Comparison of ENCODE assay signal across 18 cellular contexts in the genomic region with DNA sequence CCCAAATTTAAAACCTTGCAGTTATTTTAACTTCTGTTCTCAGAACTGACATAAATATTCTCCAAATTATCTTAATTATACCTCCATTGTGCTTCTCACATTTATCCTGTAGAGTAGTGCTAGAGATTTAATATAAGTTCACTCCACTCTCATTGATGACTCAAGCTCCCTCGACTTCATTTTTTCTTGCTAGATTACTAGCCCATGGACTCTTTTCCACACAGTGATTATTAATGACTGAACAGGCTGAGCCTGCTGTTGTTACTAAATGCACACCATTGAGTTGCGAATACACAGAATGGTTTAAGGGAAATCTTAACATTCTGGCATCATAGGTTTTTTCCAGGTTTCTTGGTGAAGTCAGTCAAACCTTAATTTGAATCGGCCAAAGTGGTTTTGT.
DNase-seq lines count a peak whose midpoint lies in the region; ATAC-seq, FAIRE-seq and TF ChIP-seq lines count a peak whose summit lies in the region.
"Had no signal": no experiment of that assay in that cellular context is flagged by ENCODE, and none has a peak within 500 bp of the region (broad histone marks: within the 10 kb centered on the region; RNA-seq: fewer than 3 reads in every experiment).

No MANE protein-coding gene starts in this region.

- H3K36me3 ChIP-seq in osteoblast (ENCODE audit: insufficient read depth, low read length) (no peaks in the 10 kb centered on the region), lower lobe of right lung (no peaks in the 10 kb centered on the region)
- H3K36me3 ChIP-seq: BE2C had no signal

- no peak overlapping the region for H3K4me3 Mint-ChIP-seq in endothelial cell (ENCODE audit: unreplicated experiment)
- H3K4me3 Mint-ChIP-seq: CD8-positive, alpha-beta memory T cell had no signal

- no peak for ATAC-seq in lower lobe of right lung
- ATAC-seq: PC-3 had no signal

- intact Hi-C loops in lower lobe of right lung (cut with DNase I), result no loop called here

- no peaks in the 10 kb centered on the region for H4K20me1 ChIP-seq in osteoblast (ENCODE audit: insufficient read depth, low read length)

- H3K27me3 Mint-ChIP-seq in endothelial cell (ENCODE audit: unreplicated experiment), result no peaks in the 10 kb centered on the region
- H3K27me3 Mint-ChIP-seq: CD8-positive, alpha-beta memory T cell had no signal

- peak overlapping the region; percentile 26 for H2AFZ ChIP-seq in osteoblast (ENCODE audit: low read length)

- DNase-seq in ELR (ENCODE audit: low read depth) (peak; percentile 38), RCC 7860 (ENCODE audit: low spot score) (no peak), endothelial cell (ENCODE audit: low spot score) (no peak), osteoblast (ENCODE audit: insufficient read length, low spot score, missing footprints) (no peak), GM13976 (ENCODE audit: low spot score) (no peak), lower lobe of right lung (no peak), mesenteric fat pad (ENCODE audit: low spot score) (no peak)
- DNase-seq: BE2C; CD8-positive, alpha-beta memory T cell; HCEC 1CT; Karpas-422; MM.1S; NCI-H1105 treated with DMSO at 0.1 percent for 48 hours; NCI-H187; NCI-H69; PC-3; SIG-M5 had no signal

- no peaks in the 10 kb centered on the region for H3K9me3 ChIP-seq in osteoblast (ENCODE audit: low read depth, low read length)
- no peaks in the 10 kb centered on the region for H3K9me3 ChIP-seq in lower lobe of right lung
- H3K9me3 ChIP-seq: BE2C had no signal

- H3K4me3 ChIP-seq in osteoblast (ENCODE audit: insufficient read depth, low read length) (no peak overlapping the region), lower lobe of right lung (no peak overlapping the region)

- no peaks in the 10 kb centered on the region for H3K79me2 ChIP-seq in osteoblast (ENCODE audit: insufficient read depth, low read length)

- H3K27ac Mint-ChIP-seq in endothelial cell (ENCODE audit: unreplicated experiment), result peak overlapping the region; percentile 85
- H3K27ac Mint-ChIP-seq: CD8-positive, alpha-beta memory T cell had no signal

- no peaks in the 10 kb centered on the region for H3K9me3 Mint-ChIP-seq in endothelial cell (ENCODE audit: unreplicated experiment)
- H3K9me3 Mint-ChIP-seq: CD8-positive, alpha-beta memory T cell had no signal

- H3K4me1 ChIP-seq in osteoblast (ENCODE audit: insufficient read depth, low read length) (peaks cover 18% of the 10 kb centered on the region), lower lobe of right lung (peaks cover 13% of the 10 kb centered on the region)
- H3K4me1 ChIP-seq: BE2C had no signal

- TF ChIP-seq CTCF in endothelial cell (IDR thresholded peaks at IDR 0.05; ENCODE audit: unreplicated experiment), result no peak
- TF ChIP-seq CTCF in osteoblast (IDR thresholded peaks at IDR 0.05; ENCODE audit: extremely low read depth, low read depth, low read length), result no peak
- no peak for TF ChIP-seq CTCF in GM13976 (IDR thresholded peaks at IDR 0.05; ENCODE audit: borderline replicate concordance, control extremely low read depth, extremely low read depth, insufficient read depth, missing control alignments)
- no peak for TF ChIP-seq CTCF in lower lobe of right lung (IDR thresholded peaks at IDR 0.05)

- H3K27ac ChIP-seq in osteoblast (ENCODE audit: low read depth, low read length) (peak overlapping the region; percentile 67), lower lobe of right lung (no peak overlapping the region)

- in situ Hi-C loops in GM13976 (cut with MboI; ENCODE audit: low sequenced_read_pairs, unreplicated experiment), result no loop called here

- peak; percentile 63 for FAIRE-seq in RCC 7860 (lab: Jason Lieb, UNC)
- FAIRE-seq: GM18507 had no signal

- H3K4me2 ChIP-seq in osteoblast (ENCODE audit: insufficient read depth, low read length), result no peak overlapping the region

- H3K36me3 Mint-ChIP-seq in endothelial cell (ENCODE audit: low read depth, unreplicated experiment), result no peaks in the 10 kb centered on the region
- H3K36me3 Mint-ChIP-seq: CD8-positive, alpha-beta memory T cell had no signal

- peaks cover 23% of the 10 kb centered on the region for H3K4me1 Mint-ChIP-seq in endothelial cell (ENCODE audit: unreplicated experiment)

- no peaks in the 10 kb centered on the region for H3K27me3 ChIP-seq in osteoblast (ENCODE audit: insufficient read depth, low read length)
- no peaks in the 10 kb centered on the region for H3K27me3 ChIP-seq in lower lobe of right lung (ENCODE audit: low read depth)
- H3K27me3 ChIP-seq: BE2C had no signal
